ENCODE assay signal across 22 cellular contexts in the genomic region with DNA sequence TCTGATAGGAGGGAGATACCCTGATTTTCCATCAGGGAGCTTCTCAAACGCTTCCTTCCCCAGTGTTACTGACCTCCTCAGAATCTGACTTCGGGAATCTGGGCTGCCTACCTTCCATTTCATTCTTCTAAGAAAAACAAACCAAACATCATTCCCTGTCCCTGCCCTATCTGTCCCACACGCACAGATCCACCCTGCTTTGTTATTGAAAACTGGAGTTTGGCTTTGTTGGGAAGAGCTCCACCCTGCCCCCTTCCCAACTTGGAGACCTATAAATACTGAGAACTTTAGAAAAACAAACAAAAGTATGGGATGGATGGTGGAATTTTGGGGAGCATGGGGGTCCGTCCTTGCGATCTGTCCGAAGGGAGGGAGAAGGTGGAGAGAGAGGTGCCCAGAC.
DNase-seq lines count a peak whose midpoint lies in the region; ATAC-seq and TF ChIP-seq lines count a peak whose summit lies in the region.
"Had no signal": no experiment of that assay in that cellular context is flagged by ENCODE, and none has a peak within 500 bp of the region (broad histone marks: within the 10 kb centered on the region; RNA-seq: fewer than 3 reads in every experiment).

No MANE protein-coding gene starts in this region.

- peaks cover 19% of the 10 kb centered on the region for H3K27me3 Mint-ChIP-seq in endodermal cell (ENCODE audit: insufficient read depth)

- H3K9me3 ChIP-seq in HUES48 (ENCODE audit: control insufficient read depth, insufficient read depth, low read length) (no peaks in the 10 kb centered on the region), endodermal cell (ENCODE audit: control insufficient read depth, low read length) (no peaks in the 10 kb centered on the region), iPS-20b (ENCODE audit: insufficient read depth, low read depth, low read length) (no peaks in the 10 kb centered on the region)
- H3K9me3 ChIP-seq: SJSA1 had no signal

- H3K36me3 Mint-ChIP-seq in endodermal cell (ENCODE audit: low read depth), result no peaks in the 10 kb centered on the region
- H3K36me3 Mint-ChIP-seq: T-cell had no signal

- H3K4me1 Mint-ChIP-seq in endodermal cell, result peaks cover 56% of the 10 kb centered on the region

- peak overlapping the region; percentile 33 for H3K4me3 Mint-ChIP-seq in endodermal cell
- H3K4me3 Mint-ChIP-seq: CD4-positive, alpha-beta T cell; T-cell had no signal

- DNase-seq in ELF-1 (ENCODE audit: low read depth, low spot score), result peak; percentile 32
- DNase-seq in endodermal cell, result no peak
- DNase-seq in NCI-H2029 (lab: John Stamatoyannopoulos, UW), result no peak
- DNase-seq: CD4-positive, alpha-beta T cell; Karpas-422; NCI-H1092 treated with DMSO at 0.1 percent for 48 hours; NCI-H1436; NCI-H187 treated with DMSO at 0.1 percent for 48 hours; NCI-H2107; NCI-H446; NCI-H524 treated with DMSO at 0.1 percent for 48 hours; Right ventricle myocardium superior; RPMI8226; T-cell had no signal

- H3K9ac ChIP-seq in HUES48 (ENCODE audit: low read depth, low read length), result no peak overlapping the region
- no peak overlapping the region for H3K9ac ChIP-seq in endodermal cell (ENCODE audit: extremely low read depth, low read length, poor library complexity, severe bottlenecking)
- H3K9ac ChIP-seq in iPS-20b (ENCODE audit: low read depth, low read length), result peak overlapping the region; percentile 53; the same call in 1 of the 2 replicates
- H3K9ac ChIP-seq: BLaER1 had no signal

- WGBS in endodermal cell (ENCODE audit: insufficient coverage in 1 of 2, insufficient read length in 1 of 2), 2 experiments, result 15 to 17% methylated on average over 1 to 6 of the region's 6 CpGs

- no peaks in the 10 kb centered on the region for H3K9me3 Mint-ChIP-seq in endodermal cell
- H3K9me3 Mint-ChIP-seq: CD4-positive, alpha-beta T cell; T-cell had no signal

- peak overlapping the region; percentile 80 for H3K27ac ChIP-seq in HUES48 (ENCODE audit: low read depth, low read length)
- H3K27ac ChIP-seq in endodermal cell (ENCODE audit: low read depth, low read length), result no peak overlapping the region
- peak overlapping the region; percentile 40 for H3K27ac ChIP-seq in iPS-20b (ENCODE audit: low read length)
- H3K27ac ChIP-seq: BLaER1, SJSA1 had no signal

- no peak for TF ChIP-seq CTCF in endodermal cell (conservative IDR thresholded peaks at IDR 0.05)

- H3K36me3 ChIP-seq in HUES48 (ENCODE audit: control insufficient read depth, insufficient read depth, low read length) (no peaks in the 10 kb centered on the region), endodermal cell (ENCODE audit: control insufficient read depth, insufficient read depth, low read length) (no peaks in the 10 kb centered on the region), iPS-20b (ENCODE audit: insufficient read depth, low read depth, low read length) (no peaks in the 10 kb centered on the region)
- H3K36me3 ChIP-seq: BLaER1, SJSA1 had no signal

- H3K4me1 ChIP-seq in HUES48 (ENCODE audit: control insufficient read depth, insufficient read depth, low read length), result peaks cover 63% of the 10 kb centered on the region
- peaks cover 27% of the 10 kb centered on the region for H3K4me1 ChIP-seq in endodermal cell (ENCODE audit: control insufficient read depth, insufficient read depth, low read length)
- peaks cover 51% of the 10 kb centered on the region for H3K4me1 ChIP-seq in iPS-20b (ENCODE audit: insufficient read depth, low read length)
- H3K4me1 ChIP-seq: BLaER1, SJSA1 had no signal

- peak overlapping the region; percentile 88 for H3K27ac Mint-ChIP-seq in endodermal cell
- H3K27ac Mint-ChIP-seq: CD4-positive, alpha-beta T cell; T-cell had no signal

- H3K27me3 ChIP-seq in HUES48 (ENCODE audit: control insufficient read depth, insufficient read depth, low read length) (peaks cover 65% of the 10 kb centered on the region), endodermal cell (ENCODE audit: control insufficient read depth, insufficient read depth, low read length, poor library complexity, severe bottlenecking) (peaks cover 35% of the 10 kb centered on the region), iPS-20b (ENCODE audit: insufficient read depth, low read length) (peaks cover 94% of the 10 kb centered on the region)

- H3K4me3 ChIP-seq in HUES48 (ENCODE audit: low read depth, low read length) (peak overlapping the region; percentile 41), endodermal cell (ENCODE audit: low read length) (peak overlapping the region; percentile 5), iPS-20b (ENCODE audit: low read length) (peak overlapping the region; percentile 53)
- H3K4me3 ChIP-seq: BLaER1, SJSA1 had no signal

- ATAC-seq in HG03520 (IDR thresholded peaks at IDR 0.05; ENCODE audit: unreplicated experiment), result no peak
- no peak for ATAC-seq in HG03139 (IDR thresholded peaks at IDR 0.05; ENCODE audit: unreplicated experiment)
- ATAC-seq in GM18868 (IDR thresholded peaks at IDR 0.05; ENCODE audit: unreplicated experiment), result no peak
- ATAC-seq: HepG2, T-cell had no signal
